ENCODE assay signal across 27 cellular contexts in the genomic region with DNA sequence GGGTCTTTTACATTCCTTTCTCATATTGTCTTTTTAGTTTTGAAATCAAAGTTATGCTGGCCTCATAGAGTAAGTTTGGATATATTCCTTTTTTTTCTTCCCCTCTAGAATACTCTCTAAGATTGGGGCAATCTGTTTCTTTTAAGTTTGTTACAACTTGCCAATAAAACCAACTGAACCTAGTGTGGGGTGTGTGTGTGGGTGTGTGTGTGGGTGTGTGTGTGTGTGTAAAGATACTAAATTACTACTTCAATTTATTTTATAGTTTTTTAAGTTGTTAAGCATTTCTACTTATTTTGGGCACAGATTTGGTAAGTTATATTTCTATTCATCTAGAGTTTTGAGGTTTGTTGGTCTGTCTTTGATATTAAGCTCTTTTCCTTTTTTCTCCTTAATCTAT.
"Had no signal": no experiment of that assay in that cellular context is flagged by ENCODE, and none has a peak within 500 bp of the region (broad histone marks: within the 10 kb centered on the region; RNA-seq: fewer than 3 reads in every experiment).

No MANE protein-coding gene starts in this region.

- H3K4me1 ChIP-seq: stomach, suprapubic skin, testis, thyroid gland, tibial artery, tibial nerve, transverse colon, upper lobe of left lung, upper lobe of right lung, uterus, vagina had no signal

- FAIRE-seq: urothelium cell line had no signal

- H3K27me3 ChIP-seq: stomach, suprapubic skin, testis, thyroid gland, tibial nerve, transverse colon, upper lobe of left lung, uterus, vagina had no signal

- H3K36me3 ChIP-seq: stomach, suprapubic skin, thoracic aorta, thyroid gland, tibial artery, tibial nerve, transverse colon, upper lobe of left lung, upper lobe of right lung, uterus, vagina had no signal

- DNase-seq: stimulated activated CD4-positive, alpha-beta T cell treated with anti-CD3 and anti-CD28 coated beads, Interleukin-2, amount 100 ng/mL, for 48 hours; stimulated activated CD4-positive, alpha-beta T cell treated with anti-CD3 and anti-CD28 coated beads, Interleukin-4, amount 100 ng/mL, for 1 hour; stimulated activated CD4-positive, alpha-beta T cell treated with anti-CD3 and anti-CD28 coated beads, Interleukin-4, amount 100 ng/mL, for 24 hours; stimulated activated CD4-positive, alpha-beta T cell treated with anti-CD3 and anti-CD28 coated beads, Interleukin-4, amount 100 ng/mL, for 4 hours; stimulated activated CD8-positive, alpha-beta memory T cell treated with anti-CD3 and anti-CD28 coated beads, Interleukin-4, amount 100 ng/mL, for 48 hours; stimulated activated naive B cell treated with anti-CD40 and anti-IgM and Interleukin-4, amounts not matched to agents 10 μg/mL and 1 μg/mL and 100 μg/mL, for 72 hours; stimulated activated naive CD4-positive, alpha-beta T cell; stimulated activated naive CD4-positive, alpha-beta T cell treated with Interleukin-2 at 50 U/mL for 16 hours; stimulated activated naive CD8-positive, alpha-beta T cell treated with anti-CD3 and anti-CD28 coated beads, Interleukin-15, amount 100 ng/mL, for 72 hours; stimulated activated naive CD8-positive, alpha-beta T cell treated with anti-CD3 and anti-CD28 coated beads, Interleukin-15, Interleukin-2, amounts not matched to agents 100 U/mL and 50 U/mL, for 24 hours; stomach; substantia nigra; testis; thyroid gland; tibial artery; transverse colon; trophoblast cell; upper lobe of left lung; upper lobe of right lung; uterus had no signal

- H3K27ac ChIP-seq: stomach, suprapubic skin, testis, thoracic aorta, thyroid gland, tibial artery, tibial nerve, transverse colon, upper lobe of left lung, upper lobe of right lung, uterus, vagina had no signal

- ATAC-seq: stimulated activated effector memory CD8-positive, alpha-beta T cell treated with anti-CD3 and anti-CD28 coated beads, Interleukin-12 subunit alpha, Interleukin-12 subunit beta, amount 100 ng/mL, for 72 hours; stimulated activated memory B cell treated with anti-CD40 and anti-IgM and Interleukin-4, amounts not matched to agents 10 μg/mL and 1 μg/mL and 100 μg/mL, for 72 hours; stimulated activated naive B cell treated with anti-CD40 and anti-IgM and Interleukin-4, amounts not matched to agents 10 μg/mL and 1 μg/mL and 100 μg/mL, for 72 hours; stimulated activated naive CD8-positive, alpha-beta T cell treated with anti-CD3 and anti-CD28 coated beads, Interleukin-15, amount 100 ng/mL, for 72 hours; stimulated activated naive CD8-positive, alpha-beta T cell treated with anti-CD3 and anti-CD28 coated beads, Interleukin-15, Interleukin-2, amounts not matched to agents 100 U/mL and 50 U/mL, for 24 hours; upper lobe of right lung had no signal

- H3K9me3 ChIP-seq: stomach, suprapubic skin, testis, thoracic aorta, thyroid gland, tibial artery, tibial nerve, transverse colon, upper lobe of left lung, upper lobe of right lung, uterus, vagina had no signal

- H3K4me3 ChIP-seq: stomach, suprapubic skin, testis, thoracic aorta, thyroid gland, tibial artery, tibial nerve, transverse colon, upper lobe of left lung, upper lobe of right lung, uterus, vagina had no signal
